In the genomic region with DNA sequence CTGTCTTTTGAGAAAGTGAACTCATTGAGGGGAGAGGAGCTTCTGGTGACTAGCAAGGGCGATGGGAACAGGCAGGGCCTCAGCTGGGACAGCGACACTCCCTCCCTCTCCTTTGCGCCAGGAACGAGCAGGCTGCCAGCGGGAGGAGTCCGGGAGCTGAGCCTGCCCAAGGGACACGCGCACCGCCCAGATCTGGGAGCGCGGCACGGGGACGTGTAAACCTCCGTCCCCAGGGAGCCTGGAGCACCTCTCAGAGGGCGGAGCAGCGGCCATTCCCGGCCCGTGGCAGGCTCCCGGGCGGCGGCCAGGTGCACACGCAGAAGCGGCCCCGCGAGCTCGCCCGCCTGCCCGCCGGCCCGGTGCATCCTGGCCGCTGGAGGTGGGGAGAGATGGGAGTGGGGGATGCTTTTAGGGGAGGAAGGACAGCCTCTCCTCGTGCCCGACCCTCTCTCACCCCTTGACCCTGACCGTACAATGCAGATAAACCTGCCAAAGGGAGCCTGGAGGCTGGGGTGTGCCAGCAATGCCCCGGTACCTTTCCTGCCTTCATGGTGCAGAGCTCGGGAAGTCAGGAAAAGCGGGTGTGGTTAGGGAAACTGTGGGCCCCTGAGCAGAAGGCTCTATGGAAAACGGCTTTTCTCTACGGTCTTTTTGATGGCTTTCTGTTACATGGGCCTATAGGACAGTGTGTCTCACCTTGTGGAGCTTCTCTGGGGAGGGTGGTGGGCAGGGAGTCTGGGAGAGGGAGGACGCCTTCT, we compare ENCODE assay signal across 8 cellular contexts. TPM values are rescaled to one million over a fixed set of nuclear protein-coding genes. Genes with fewer than 3 reads are reported as not detected.
DNase-seq lines count a peak whose midpoint lies in the region; ATAC-seq lines count a peak whose summit lies in the region.

No MANE protein-coding gene starts in this region.

- H3K27me3 Mint-ChIP-seq in effector memory CD8-positive, alpha-beta T cell = peaks cover 0 to 15% of the 10 kb centered on the region in 2 donors
- peaks cover 3 to 10% (median 6%) of the 10 kb centered on the region in 3 donors for H3K27me3 Mint-ChIP-seq in immature natural killer cell (ENCODE audit: low read depth in 3 of 3)

- no peak for ATAC-seq in GM18873 (IDR thresholded peaks at IDR 0.05; ENCODE audit: low FRiP score, unreplicated experiment)
- ATAC-seq in effector memory CD8-positive, alpha-beta T cell (replicated peaks) = no peak

- no peaks in the 10 kb centered on the region for H3K4me1 Mint-ChIP-seq in effector memory CD8-positive, alpha-beta T cell (ENCODE audit: low read depth in 2 of 2)
- H3K4me1 Mint-ChIP-seq in immature natural killer cell = no peaks in the 10 kb centered on the region

- peaks cover 0 to 2% of the 10 kb centered on the region in 2 donors for H3K9me3 Mint-ChIP-seq in effector memory CD8-positive, alpha-beta T cell
- peaks cover 0 to 15% (median 4%) of the 10 kb centered on the region in 6 donors for H3K9me3 Mint-ChIP-seq in immature natural killer cell

- H3K36me3 Mint-ChIP-seq in effector memory CD8-positive, alpha-beta T cell (ENCODE audit: insufficient read depth) = no peaks in the 10 kb centered on the region
- H3K36me3 Mint-ChIP-seq in immature natural killer cell = no peaks in the 10 kb centered on the region

- peak overlapping the region; percentile 89 for H3K27ac ChIP-seq in angular gyrus (ENCODE audit: low read depth, low read length)
- H3K27ac ChIP-seq in substantia nigra (ENCODE audit: low read depth, low read length, poor library complexity, severe bottlenecking) = peak overlapping the region; percentile 61

- H3K4me3 Mint-ChIP-seq in effector memory CD8-positive, alpha-beta T cell = no peak overlapping the region
- H3K4me3 Mint-ChIP-seq in immature natural killer cell = no peak overlapping the region

- H3K27ac Mint-ChIP-seq in effector memory CD8-positive, alpha-beta T cell = no peak overlapping the region
- H3K27ac Mint-ChIP-seq in immature natural killer cell = no peak overlapping the region

- DNase-seq in HuH-7.5 (ENCODE audit: low spot score) (peak; percentile 41), iPS-NIHi11 (ENCODE audit: low spot score) (peak; percentile 75), substantia nigra (lab: John Stamatoyannopoulos, UW) (peak in 42 of 49 donors; percentile 2 to 88 (median 59)), immature natural killer cell (no peak)
- no peak for DNase-seq in effector memory CD8-positive, alpha-beta T cell
- DNase-seq in effector CD8-positive, alpha-beta T cell (lab: John Stamatoyannopoulos, UW) = no peak

RNA-seq across cellular contexts. Expression of gene AQP4, which starts 2.2 kb away (rescaled TPM):
- polyA plus RNA-seq in immature natural killer cell = not detected

Comparison
In these comparisons a context has a peak if more than half of its experiments do, and no peak if none do; other contexts are left out.
1. DNase-seq: peak in HuH-7.5 (single experiment), iPS-NIHi11 (single experiment) and substantia nigra (42 of 49); none in effector memory CD8-positive, alpha-beta T cell (0 of 3), immature natural killer cell (0 of 3) and effector CD8-positive, alpha-beta T cell (single experiment).